In the genomic region with DNA sequence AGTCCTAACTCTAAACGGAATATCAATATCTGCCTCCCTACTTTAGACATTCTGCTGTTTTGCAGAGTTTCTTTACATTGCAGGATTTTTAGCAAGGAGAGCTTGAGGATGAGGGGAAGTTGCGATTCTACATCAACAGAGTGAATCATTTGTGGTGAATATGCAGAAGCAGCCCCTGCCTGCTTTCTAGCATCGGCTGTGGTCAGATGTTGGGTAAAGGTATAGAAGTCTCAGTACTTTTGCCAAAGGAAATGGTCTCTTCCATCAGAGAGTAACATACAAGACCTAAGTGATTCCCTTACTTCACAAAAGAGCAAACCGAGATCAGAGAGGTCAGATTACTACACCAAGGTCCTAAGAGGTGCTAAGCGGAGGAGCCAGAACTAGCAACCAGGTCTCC, we compare ENCODE assay signal across 1 cellular context.
TF ChIP-seq lines count a peak whose summit lies in the region.

No MANE protein-coding gene starts in this region.

TF ChIP-seq in SK-N-SH treated with all-trans-retinoic acid at 6 μM for 48 hours, 23 proteins besides CTCF, POLR2A, EP300 and RAD21 (continued from another document):
- TF ChIP-seq, protein P1, sequence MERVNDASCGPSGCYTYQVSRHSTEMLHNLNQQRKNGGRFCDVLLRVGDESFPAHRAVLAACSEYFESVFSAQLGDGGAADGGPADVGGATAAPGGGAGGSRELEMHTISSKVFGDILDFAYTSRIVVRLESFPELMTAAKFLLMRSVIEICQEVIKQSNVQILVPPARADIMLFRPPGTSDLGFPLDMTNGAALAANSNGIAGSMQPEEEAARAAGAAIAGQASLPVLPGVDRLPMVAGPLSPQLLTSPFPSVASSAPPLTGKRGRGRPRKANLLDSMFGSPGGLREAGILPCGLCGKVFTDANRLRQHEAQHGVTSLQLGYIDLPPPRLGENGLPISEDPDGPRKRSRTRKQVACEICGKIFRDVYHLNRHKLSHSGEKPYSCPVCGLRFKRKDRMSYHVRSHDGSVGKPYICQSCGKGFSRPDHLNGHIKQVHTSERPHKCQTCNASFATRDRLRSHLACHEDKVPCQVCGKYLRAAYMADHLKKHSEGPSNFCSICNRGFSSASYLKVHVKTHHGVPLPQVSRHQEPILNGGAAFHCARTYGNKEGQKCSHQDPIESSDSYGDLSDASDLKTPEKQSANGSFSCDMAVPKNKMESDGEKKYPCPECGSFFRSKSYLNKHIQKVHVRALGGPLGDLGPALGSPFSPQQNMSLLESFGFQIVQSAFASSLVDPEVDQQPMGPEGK (CRISPR knock-in tag; IDR thresholded peaks at IDR 0.05; ENCODE audit: borderline replicate concordance): no peak
- no peak for TF ChIP-seq ZNF70 (CRISPR knock-in tag; IDR thresholded peaks at IDR 0.05)
- TF ChIP-seq, protein P2, sequence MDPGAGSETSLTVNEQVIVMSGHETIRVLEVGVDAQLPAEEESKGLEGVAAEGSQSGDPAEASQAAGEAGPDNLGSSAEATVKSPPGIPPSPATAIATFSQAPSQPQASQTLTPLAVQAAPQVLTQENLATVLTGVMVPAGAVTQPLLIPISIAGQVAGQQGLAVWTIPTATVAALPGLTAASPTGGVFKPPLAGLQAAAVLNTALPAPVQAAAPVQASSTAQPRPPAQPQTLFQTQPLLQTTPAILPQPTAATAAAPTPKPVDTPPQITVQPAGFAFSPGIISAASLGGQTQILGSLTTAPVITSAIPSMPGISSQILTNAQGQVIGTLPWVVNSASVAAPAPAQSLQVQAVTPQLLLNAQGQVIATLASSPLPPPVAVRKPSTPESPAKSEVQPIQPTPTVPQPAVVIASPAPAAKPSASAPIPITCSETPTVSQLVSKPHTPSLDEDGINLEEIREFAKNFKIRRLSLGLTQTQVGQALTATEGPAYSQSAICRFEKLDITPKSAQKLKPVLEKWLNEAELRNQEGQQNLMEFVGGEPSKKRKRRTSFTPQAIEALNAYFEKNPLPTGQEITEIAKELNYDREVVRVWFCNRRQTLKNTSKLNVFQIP (CRISPR knock-in tag; IDR thresholded peaks at IDR 0.05; ENCODE audit: borderline replicate concordance, low read depth): no peak
